8 cellular contexts compared by ENCODE assay signal in genomic region chr2:238320246-238320647, GRCh38. TPM values are rescaled to one million over a fixed set of nuclear protein-coding genes. Genes with fewer than 3 reads are reported as not detected.
DNase-seq lines count a peak whose midpoint lies in the region; ATAC-seq and TF ChIP-seq lines count a peak whose summit lies in the region.

Gene TRAF3IP1, plus strand, starts transcription at chr2:238320518. Its CDS starts 145 bp downstream, at chr2:238320663.

- TF ChIP-seq CTCF in dorsolateral prefrontal cortex (IDR thresholded peaks at IDR 0.05 in 54 of 56, conservative IDR thresholded peaks at IDR 0.05 in 2 of 56; ENCODE audit: low read depth in 1 of 56, partially characterized antibody in 56 of 56) (peak in 23 of 56 donors; percentile 9 to 47 (median 28)), lower leg skin (IDR thresholded peaks at IDR 0.05) (no peak)

- no peak for TF ChIP-seq POLR2A in lower leg skin (IDR thresholded peaks at IDR 0.05)

- H3K27ac ChIP-seq in dorsolateral prefrontal cortex: peak within 1 kb of the TSS in 30 of 59 donors; percentile 5 to 81 (median 48)

- peak; percentile 93 for DNase-seq in Ammon's horn (ENCODE audit: low spot score)
- peak; percentile 96 for DNase-seq in GM19240 (ENCODE audit: insufficient read length, low spot score)
- peak; percentile 77 for DNase-seq in NCI-H526 treated with DMSO at 0.1 percent for 48 hours (lab: John Stamatoyannopoulos, UW)
- DNase-seq in activated CD4-positive, alpha-beta T cell treated with anti-CD3 and anti-CD28 coated beads, Interleukin-2, amount 50 U/mL, for 48 hours: peak; percentile 83 to 87
- DNase-seq in dorsolateral prefrontal cortex: peak; percentile 87 to 97 (median 92)
- peak; percentile 84 to 98 for DNase-seq in lower leg skin (ENCODE audit: low spot score in 2 of 2)
- DNase-seq in stimulated activated CD4-positive, alpha-beta T cell treated with anti-CD3 and anti-CD28 coated beads, Interleukin-4, amount 100 ng/mL, for 24 hours: peak; percentile 87

- 0% methylated on average over 8 to 39 of the region's 58 CpGs for WGBS in lower leg skin, 2 donors

- peak; percentile 87 for ATAC-seq in HG03457 (IDR thresholded peaks at IDR 0.05; ENCODE audit: unreplicated experiment)

- intact Hi-C loops in dorsolateral prefrontal cortex (cut with DNase I): loop anchor here (1.0 kb wide), 1 partner anchor 32 kb away; the partner anchor contains the start of gene PER2 (in 2 of the 2)
- intact Hi-C loops in lower leg skin (cut with DNase I; ENCODE audit: low total_unique reads): no loop called here

- H3K4me3 ChIP-seq in dorsolateral prefrontal cortex (peak within 1 kb of the TSS; percentile 53 to 92 (median 77)), lower leg skin (ENCODE audit: low read depth, poor library complexity, severe bottlenecking) (peak within 1 kb of the TSS; percentile 55)

- H3K27me3 ChIP-seq in dorsolateral prefrontal cortex: no peaks in the 10 kb centered on the region

RNA-seq across cellular contexts. Expression of gene TRAF3IP1, which starts in this region (rescaled TPM):
- total RNA-seq in dorsolateral prefrontal cortex: 10 to 100 TPM; 17.6 to 47.3 (median 30.2) TPM
- 1 to 10 TPM; 4.3 to 8.7 (median 8.2) TPM for total RNA-seq in lower leg skin

Comparison
In these comparisons a context has a peak if more than half of its experiments do, and no peak if none do; other contexts are left out.
1. Peak in every context shown above with its lines: DNase-seq, ATAC-seq, H3K4me3 ChIP-seq and H3K27ac ChIP-seq.